ENCODE assay signal across 14 cellular contexts in genomic region chr1:220732137-220732536, GRCh38. TPM values are rescaled to one million over a fixed set of nuclear protein-coding genes. Genes with fewer than 3 reads are reported as not detected.
A peak's percentile ranks its signal among the peaks of the same experiment; 100 is the strongest.
DNase-seq lines count a peak whose midpoint lies in the region; ATAC-seq and TF ChIP-seq lines count a peak whose summit lies in the region.
"Had no signal": no experiment of that assay in that cellular context is flagged by ENCODE, and none has a peak within 500 bp of the region (broad histone marks: within the 10 kb centered on the region; RNA-seq: fewer than 3 reads in every experiment).

No MANE protein-coding gene starts in this region.

- H3K79me2 ChIP-seq in mammary epithelial cell (ENCODE audit: insufficient read depth, low read length), result no peaks in the 10 kb centered on the region

- TF ChIP-seq CTCF in mammary epithelial cell (conservative IDR thresholded peaks at IDR 0.05 in 1 of 2, IDR thresholded peaks at IDR 0.05 in 1 of 2; ENCODE audit: extremely low read depth in 1 of 2, insufficient read depth in 1 of 2, low read depth in 1 of 2, low read length in 2 of 2) (no peak), right lobe of liver (IDR thresholded peaks at IDR 0.05) (no peak), transverse colon (IDR thresholded peaks at IDR 0.05) (no peak)

- TF ChIP-seq POLR2A in right lobe of liver (IDR thresholded peaks at IDR 0.05) (no peak), transverse colon (IDR thresholded peaks at IDR 0.05) (no peak)

- H3K4me3 ChIP-seq in mammary epithelial cell (replicated peaks in 1 of 3; ENCODE audit: insufficient read depth in 1 of 3, low read depth in 2 of 3, low read length in 3 of 3), result no peak overlapping the region
- H3K4me3 ChIP-seq in right lobe of liver, result peak overlapping the region in 1 of 3 donors; percentile 26
- H3K4me3 ChIP-seq in transverse colon, result no peak overlapping the region

- in situ Hi-C loops in mammary epithelial cell (cut with MboI; ENCODE audit: low sequenced_read_pairs in 2 of 2), result loop anchor here in 1 of 2 donors (10.0 kb wide), 1 partner anchor 437 kb away; no protein-coding TSS in a partner anchor
- in situ Hi-C loops in transverse colon (cut with MboI; ENCODE audit: low pct_ligation_motif_present in 1 of 4, low pct_unique_long_range_greater_than_20kb in 1 of 4, low sequenced_read_pairs in 3 of 4), result loop anchor here in 1 of 4 donors (10.0 kb wide), 1 partner anchor 47 kb away; no protein-coding TSS in a partner anchor

- no peak overlapping the region for H3K4me2 ChIP-seq in mammary epithelial cell (ENCODE audit: insufficient read depth, low read depth, low read length)

- H3K27ac ChIP-seq in mammary epithelial cell (ENCODE audit: insufficient read depth, low read depth, low read length) (no peak overlapping the region), right lobe of liver (peak overlapping the region in 2 of 3 donors; percentile 64 to 71), transverse colon (peak overlapping the region in 3 of 4 donors; percentile 45 to 72 (median 62))

- BruUV-seq in mammary epithelial cell (replicated peaks; lab: Mats Ljungman, UMichigan), result no TSS peak

- no peak for TF ChIP-seq EP300 in transverse colon (IDR thresholded peaks at IDR 0.05; ENCODE audit: low read depth)

- CTCF ChIA-PET in mammary epithelial cell (lab: Charles Lee; ENCODE audit: low non-redundant PET), result no interaction called here

- DNase-seq in NCI-H2196 (lab: John Stamatoyannopoulos, UW; ENCODE audit: unreplicated experiment) (peak; percentile 12), NCI-H2196 treated with DMSO at 0.1 percent for 48 hours (lab: John Stamatoyannopoulos, UW; ENCODE audit: unreplicated experiment) (no peak), mammary epithelial cell (no peak), right lobe of liver (no peak), transverse colon (no peak), SK-N-DZ (ENCODE audit: low spot score) (no peak), cerebellar cortex (ENCODE audit: low spot score) (no peak)
- DNase-seq: activated CD8-positive, alpha-beta memory T cell treated with anti-CD3 and anti-CD28 coated beads for 24 hours; dorsolateral prefrontal cortex; midbrain; NCI-H2081 treated with DMSO at 0.1 percent for 48 hours; T-helper 2 cell had no signal

- H3K9ac ChIP-seq in mammary epithelial cell (ENCODE audit: insufficient read depth, low read length), result no peak overlapping the region

- H3K4me1 ChIP-seq in mammary epithelial cell (ENCODE audit: insufficient read depth, low read length) (peaks cover 19% of the 10 kb centered on the region), right lobe of liver (peaks cover 0 to 24% (median 5%) of the 10 kb centered on the region in 4 donors), transverse colon (peaks cover 0 to 28% (median 17%) of the 10 kb centered on the region in 4 donors)

- no peaks in the 10 kb centered on the region for H4K20me1 ChIP-seq in mammary epithelial cell (ENCODE audit: insufficient read depth, low read length)

- H3K9me3 ChIP-seq in mammary epithelial cell (replicated peaks; ENCODE audit: insufficient read depth, low read length), result no peaks in the 10 kb centered on the region
- no peaks in the 10 kb centered on the region for H3K9me3 ChIP-seq in right lobe of liver
- H3K9me3 ChIP-seq in transverse colon, result no peaks in the 10 kb centered on the region
- H3K9me3 ChIP-seq: A549 had no signal

- no peaks in the 10 kb centered on the region for H3K36me3 ChIP-seq in mammary epithelial cell (ENCODE audit: insufficient read depth, low read length)
- no peaks in the 10 kb centered on the region for H3K36me3 ChIP-seq in right lobe of liver
- no peaks in the 10 kb centered on the region for H3K36me3 ChIP-seq in transverse colon

- dilution Hi-C loops in mammary epithelial cell (cut with HindIII; ENCODE audit: low sequenced_read_pairs), result no loop called here

- H3K27me3 ChIP-seq in mammary epithelial cell (ENCODE audit: insufficient read depth, low read length), result no peaks in the 10 kb centered on the region
- no peaks in the 10 kb centered on the region for H3K27me3 ChIP-seq in right lobe of liver
- no peaks in the 10 kb centered on the region for H3K27me3 ChIP-seq in transverse colon
- H3K27me3 ChIP-seq: dorsolateral prefrontal cortex had no signal

- ATAC-seq in right lobe of liver, result peak; percentile 3 to 48 (median 38)
- ATAC-seq in HG02623 (IDR thresholded peaks at IDR 0.05; ENCODE audit: unreplicated experiment), result no peak

- H2AFZ ChIP-seq in mammary epithelial cell (ENCODE audit: low read depth, low read length), result peak overlapping the region; percentile 38

- intact Hi-C loops in mammary epithelial cell (cut with micrococcal nuclease), result loop anchor here (2.0 to 5.0 kb wide), 3 partner anchors 395 to 515 kb away; no protein-coding TSS in a partner anchor
- intact Hi-C loops in right lobe of liver (cut with DNase I), result loop anchor here (5.0 to 10.0 kb wide), 2 partner anchors 40 to 47 kb away; partner anchors contain the start of gene C1orf115 (in 1 of the 2)
- intact Hi-C loops in transverse colon (cut with DNase I; ENCODE audit: low total_unique reads), result no loop called here

- 64% methylated on average over 2 of the region's 3 CpGs for WGBS in mammary epithelial cell (ENCODE audit: low coverage, missing lambda C conversion rate)
- WGBS in right lobe of liver (ENCODE audit: insufficient coverage, low coverage, low lambda C conversion rate, missing lambda C conversion rate), result 23% methylated on average over 2 of the region's 3 CpGs
- WGBS in transverse colon (ENCODE audit: low coverage in 1 of 2), 2 donors, result 63 to 81% methylated on average over 2 to 3 of the region's 3 CpGs

RNA-seq across cellular contexts. Expression of gene MTARC2, which starts 16.0 kb away (rescaled TPM):
- total RNA-seq in mammary epithelial cell, result 1 to 10 TPM; 3.7 to 4.8 TPM
- polyA plus RNA-seq in mammary epithelial cell, result 2.1 TPM
- 4.4 TPM for polyA minus RNA-seq in mammary epithelial cell
- total RNA-seq in right lobe of liver, result 100 to 1,000 TPM in 3 of 6 experiments, 10 to 100 TPM in 3; 41.8 to 140 (median 86.6) TPM
- 100 to 1,000 TPM in 1 of 4 donors, 10 to 100 TPM in 3; 28.4 to 199 (median 41.7) TPM for total RNA-seq in transverse colon
- polyA plus RNA-seq in SK-N-DZ (2014; cell fraction: cytosol; rRNA removed), result not detected in 2 replicates
- polyA plus RNA-seq in SK-N-DZ (2014; cell fraction: nucleus; rRNA removed), result not detected in 2 replicates

RNA-seq across cellular contexts. Expression of gene C1orf115, which starts 42.0 kb away (rescaled TPM):
- total RNA-seq in mammary epithelial cell, result 1 to 10 TPM in 1 of 2 donors, under 1 TPM in 1; 0.83 to 1.3 TPM
- 1.1 TPM for polyA plus RNA-seq in mammary epithelial cell
- polyA minus RNA-seq in mammary epithelial cell, result 1.5 TPM
- total RNA-seq in right lobe of liver, result 10 to 100 TPM; 45.2 to 65.9 (median 50.8) TPM
- 100 to 1,000 TPM in 2 of 4 donors, 10 to 100 TPM in 2; 43.2 to 153 (median 103) TPM for total RNA-seq in transverse colon
- polyA plus RNA-seq in SK-N-DZ (2014; cell fraction: cytosol; rRNA removed), result 0.29 and 0.66 TPM in 2 replicates
- 0.10 and 0.11 TPM in 2 replicates for polyA plus RNA-seq in SK-N-DZ (2014; cell fraction: nucleus; rRNA removed)

RNA-seq across cellular contexts. Expression of gene MTARC1, which starts 54.6 kb away (rescaled TPM):
- total RNA-seq in mammary epithelial cell, result 1 to 10 TPM in 1 of 2 donors, under 1 TPM in 1; 0.61 to 1.2 TPM
- 1.8 TPM for polyA plus RNA-seq in mammary epithelial cell
- not detected for polyA minus RNA-seq in mammary epithelial cell
- 10 to 100 TPM; 14.5 to 83.6 (median 35.2) TPM for total RNA-seq in right lobe of liver
- 10 to 100 TPM in 3 of 4 donors, 1 to 10 TPM in 1; 10.0 to 28.8 (median 16.6) TPM for total RNA-seq in transverse colon
- 22.1 and 22.3 TPM in 2 replicates for polyA plus RNA-seq in SK-N-DZ (2014; cell fraction: cytosol; rRNA removed)
- 26.3 and 27.9 TPM in 2 replicates for polyA plus RNA-seq in SK-N-DZ (2014; cell fraction: nucleus; rRNA removed)

Comparison
In these comparisons a context has a peak if more than half of its experiments do, and no peak if none do; other contexts are left out.
1. RNA of gene MTARC2, which starts 16.0 kb away (total RNA-seq): 41.8 to 140 TPM in right lobe of liver and 28.4 to 199 TPM in transverse colon; 3.7 to 4.8 TPM in mammary epithelial cell; every median in the first group is over 4 times any median in the second.
2. RNA of gene C1orf115, which starts 42.0 kb away (total RNA-seq): 43.2 to 153 TPM in transverse colon and 45.2 to 65.9 TPM in right lobe of liver; 0.83 to 1.3 TPM in mammary epithelial cell; every median in the first group is over 10 times any median in the second.
3. RNA of gene MTARC1, which starts 54.6 kb away (total RNA-seq): 14.5 to 83.6 TPM in right lobe of liver and 10.0 to 28.8 TPM in transverse colon; 0.61 to 1.2 TPM in mammary epithelial cell; every median in the first group is over 4 times any median in the second.